Comparison of ENCODE assay signal across 23 cellular contexts in genomic region chr6:88814909-88815308, GRCh38.
DNase-seq lines count a peak whose midpoint lies in the region; ATAC-seq and TF ChIP-seq lines count a peak whose summit lies in the region.
"Had no signal": no experiment of that assay in that cellular context is flagged by ENCODE, and none has a peak within 500 bp of the region (broad histone marks: within the 10 kb centered on the region; RNA-seq: fewer than 3 reads in every experiment).

No MANE protein-coding gene starts in this region.

- TF ChIP-seq RAD21 in liver (IDR thresholded peaks at IDR 0.05): no peak

- H3K36me3 Mint-ChIP-seq in endothelial cell (ENCODE audit: low read depth, unreplicated experiment): no peaks in the 10 kb centered on the region
- H3K36me3 Mint-ChIP-seq in activated naive CD4-positive, alpha-beta T cell treated with anti-CD3 and anti-CD28 coated beads for 36 hours (ENCODE audit: low read depth): peaks cover 7% of the 10 kb centered on the region

- H3K27me3 Mint-ChIP-seq in endothelial cell (ENCODE audit: unreplicated experiment): no peaks in the 10 kb centered on the region
- no peaks in the 10 kb centered on the region for H3K27me3 Mint-ChIP-seq in activated naive CD4-positive, alpha-beta T cell treated with anti-CD3 and anti-CD28 coated beads for 36 hours (ENCODE audit: low read depth)
- H3K27me3 Mint-ChIP-seq: activated CD8-positive, alpha-beta memory T cell treated with anti-CD3 and anti-CD28 coated beads, Interleukin-2, amount 10 ng/mL, durations not matched to agents 7 days and 5 days; effector memory CD8-positive, alpha-beta T cell had no signal

- intact Hi-C loops in activated naive CD4-positive, alpha-beta T cell treated with anti-CD3 and anti-CD28 coated beads for 36 hours (cut with micrococcal nuclease): no loop called here

- no peak overlapping the region for H3K4me3 Mint-ChIP-seq in endothelial cell (ENCODE audit: unreplicated experiment)
- no peak overlapping the region for H3K4me3 Mint-ChIP-seq in activated naive CD4-positive, alpha-beta T cell treated with anti-CD3 and anti-CD28 coated beads for 36 hours
- H3K4me3 Mint-ChIP-seq: activated CD8-positive, alpha-beta memory T cell treated with anti-CD3 and anti-CD28 coated beads, Interleukin-2, amount 10 ng/mL, durations not matched to agents 7 days and 5 days; effector memory CD8-positive, alpha-beta T cell; nephron had no signal

- ATAC-seq in GM21576 (IDR thresholded peaks at IDR 0.05; ENCODE audit: unreplicated experiment): no peak
- ATAC-seq: activated CD8-positive, alpha-beta memory T cell treated with anti-CD3 and anti-CD28 coated beads, Interleukin-2, amount 10 ng/mL, durations not matched to agents 7 days and 5 days; effector memory CD8-positive, alpha-beta T cell had no signal

- WGBS in liver: 50% methylated on average over 1 of the region's 1 CpG

- CTCF ChIA-PET in activated naive CD4-positive, alpha-beta T cell treated with anti-CD3 and anti-CD28 coated beads for 36 hours (lab: Charles Lee): interaction anchor here (1.3 kb wide), 1 partner anchor 56 kb away, joined by 4 read pairs; no protein-coding TSS in a partner anchor

- DNase-seq in Caki2 (ENCODE audit: low read depth) (peak; percentile 19), HuH-7.5 (ENCODE audit: low spot score) (peak; percentile 7), endothelial cell (ENCODE audit: low spot score) (no peak), A172 (ENCODE audit: low spot score) (no peak), T-helper 9 cell (no peak)
- no peak for DNase-seq in activated naive CD4-positive, alpha-beta T cell treated with anti-CD3 and anti-CD28 coated beads for 36 hours
- DNase-seq: activated CD8-positive, alpha-beta memory T cell treated with anti-CD3 and anti-CD28 coated beads, Interleukin-2, amount 10 ng/mL, durations not matched to agents 7 days and 5 days; activated naive CD4-positive, alpha-beta T cell treated with anti-CD3 and anti-CD28 coated beads, Interleukin-2, amount 50 U/mL, for 16 hours; amygdala; colonic mucosa; effector memory CD8-positive, alpha-beta T cell; esophagus squamous epithelium; hypothalamus; NCI-H1092 treated with DMSO at 0.1 percent for 48 hours; NCI-H2029; SJCRH30 had no signal

- H3K9me3 ChIP-seq in liver (ENCODE audit: control insufficient read depth in 4 of 4, low read length in 3 of 4): no peaks in the 10 kb centered on the region
- H3K9me3 ChIP-seq: breast epithelium, colonic mucosa, esophagus squamous epithelium, Peyer's patch, SJCRH30, tibial nerve had no signal

- peak overlapping the region in 1 of 2 donors; percentile 31 for H3K27ac ChIP-seq in liver (ENCODE audit: low read depth in 1 of 2, low read length in 2 of 2)
- H3K27ac ChIP-seq: breast epithelium, colonic mucosa, esophagus squamous epithelium, Peyer's patch, SJCRH30, skin epidermis, tibial nerve had no signal

- H3K36me3 ChIP-seq in liver (ENCODE audit: control insufficient read depth in 4 of 4, insufficient read depth in 3 of 4, low read depth in 1 of 4, low read length in 3 of 4): no peaks in the 10 kb centered on the region
- H3K36me3 ChIP-seq: breast epithelium, colonic mucosa, Peyer's patch, tibial nerve had no signal

- no peaks in the 10 kb centered on the region for H3K27me3 ChIP-seq in liver (ENCODE audit: control insufficient read depth in 4 of 4, insufficient read depth in 4 of 4, low read length in 3 of 4)
- H3K27me3 ChIP-seq: breast epithelium, colonic mucosa, esophagus squamous epithelium, Peyer's patch, SJCRH30, tibial nerve had no signal

- peak overlapping the region; percentile 62 for H3K27ac Mint-ChIP-seq in endothelial cell (ENCODE audit: unreplicated experiment)
- H3K27ac Mint-ChIP-seq in activated naive CD4-positive, alpha-beta T cell treated with anti-CD3 and anti-CD28 coated beads for 36 hours: no peak overlapping the region
- H3K27ac Mint-ChIP-seq: activated CD8-positive, alpha-beta memory T cell treated with anti-CD3 and anti-CD28 coated beads, Interleukin-2, amount 10 ng/mL, durations not matched to agents 7 days and 5 days; nephron had no signal

- H3K9ac ChIP-seq in liver (ENCODE audit: low read depth in 1 of 2, low read length in 2 of 2): no peak overlapping the region

- in situ Hi-C loops in Caki2 (cut with HindIII; ENCODE audit: low pct_unique_long_range_greater_than_20kb, low sequenced_read_pairs): no loop called here

- H3K9me3 Mint-ChIP-seq in endothelial cell (ENCODE audit: unreplicated experiment): no peaks in the 10 kb centered on the region
- no peaks in the 10 kb centered on the region for H3K9me3 Mint-ChIP-seq in activated naive CD4-positive, alpha-beta T cell treated with anti-CD3 and anti-CD28 coated beads for 36 hours
- H3K9me3 Mint-ChIP-seq: effector memory CD8-positive, alpha-beta T cell; nephron had no signal

- TF ChIP-seq CTCF in endothelial cell (IDR thresholded peaks at IDR 0.05; ENCODE audit: unreplicated experiment) (no peak), liver (IDR thresholded peaks at IDR 0.05; ENCODE audit: low read depth, low read length, missing input control) (no peak)

- H3K4me1 Mint-ChIP-seq in endothelial cell (ENCODE audit: unreplicated experiment): peaks cover 9% of the 10 kb centered on the region
- peaks cover 6% of the 10 kb centered on the region for H3K4me1 Mint-ChIP-seq in activated naive CD4-positive, alpha-beta T cell treated with anti-CD3 and anti-CD28 coated beads for 36 hours (ENCODE audit: low read depth)
- H3K4me1 Mint-ChIP-seq: activated CD8-positive, alpha-beta memory T cell treated with anti-CD3 and anti-CD28 coated beads, Interleukin-2, amount 10 ng/mL, durations not matched to agents 7 days and 5 days had no signal

- H3K4me1 ChIP-seq in liver (ENCODE audit: control insufficient read depth in 4 of 4, insufficient read depth in 4 of 4, low read length in 3 of 4): peaks cover 2 to 17% (median 4%) of the 10 kb centered on the region in 4 donors
- H3K4me1 ChIP-seq: breast epithelium, colonic mucosa, esophagus squamous epithelium, Peyer's patch, SJCRH30, tibial nerve had no signal

- H3K4me3 ChIP-seq in liver (ENCODE audit: low read depth in 1 of 3, low read length in 3 of 3): no peak overlapping the region
- H3K4me3 ChIP-seq: breast epithelium, colonic mucosa, esophagus squamous epithelium, Peyer's patch, SJCRH30, skin epidermis, tibial nerve had no signal

TF ChIP-seq in liver, 16 proteins besides CTCF, POLR2A, EP300 and RAD21:
- peak; percentile 28 for TF ChIP-seq NR2F2 (IDR thresholded peaks at IDR 0.05)
- TF ChIP-seq FOXA1 (IDR thresholded peaks at IDR 0.05): no peak
- TF ChIP-seq HNF4A (conservative IDR thresholded peaks at IDR 0.05): peak; percentile 20 to 28

Comparison
In these comparisons a context has a peak if more than half of its experiments do, and no peak if none do; other contexts are left out.
1. DNase-seq: peak in Caki2 (single experiment) and HuH-7.5 (single experiment); none in endothelial cell (single experiment), A172 (single experiment), T-helper 9 cell (single experiment) and activated naive CD4-positive, alpha-beta T cell treated with anti-CD3 and anti-CD28 coated beads for 36 hours (single experiment).